Comparison of ENCODE assay signal across 1 cellular context in genomic region chrX:24150051-24150790, GRCh38.
A peak's percentile ranks its signal among the peaks of the same experiment; 100 is the strongest.
TF ChIP-seq lines count a peak whose summit lies in the region.

No MANE protein-coding gene starts in this region.

TF ChIP-seq in HEK293, 187 proteins besides CTCF, POLR2A, EP300 and RAD21 (continued from another document and continues in another):
- no peak for TF ChIP-seq ZNF624 (tag by site-specific recombination; IDR thresholded peaks at IDR 0.05)
- no peak for TF ChIP-seq ZSCAN4 (tag by site-specific recombination; IDR thresholded peaks at IDR 0.05)
- TF ChIP-seq ZNF518A (tag by site-specific recombination; conservative IDR thresholded peaks at IDR 0.05; ENCODE audit: low read depth): no peak
- TF ChIP-seq ZNF791 (tag by site-specific recombination; IDR thresholded peaks at IDR 0.05): no peak
- TF ChIP-seq WT1 (tag by site-specific recombination; IDR thresholded peaks at IDR 0.05): no peak
- no peak for TF ChIP-seq ZNF555 (tag by site-specific recombination; conservative IDR thresholded peaks at IDR 0.05)
- TF ChIP-seq ZNF350 (tag by site-specific recombination; IDR thresholded peaks at IDR 0.05): no peak
- TF ChIP-seq ZNF146 (tag by site-specific recombination; IDR thresholded peaks at IDR 0.05): no peak
- no peak for TF ChIP-seq ZNF621 (tag by site-specific recombination; IDR thresholded peaks at IDR 0.05)
- TF ChIP-seq ZNF18 (tag by site-specific recombination; IDR thresholded peaks at IDR 0.05): no peak
- TF ChIP-seq ZNF140 (tag by site-specific recombination; IDR thresholded peaks at IDR 0.05): no peak
- TF ChIP-seq ZNF302 (tag by site-specific recombination; IDR thresholded peaks at IDR 0.05; ENCODE audit: low read depth): no peak
- TF ChIP-seq ZNF280C (tag by site-specific recombination; IDR thresholded peaks at IDR 0.05): no peak
- no peak for TF ChIP-seq PRDM1 (tag by site-specific recombination; IDR thresholded peaks at IDR 0.05)
- TF ChIP-seq KLF7 (tag by site-specific recombination; IDR thresholded peaks at IDR 0.05; ENCODE audit: borderline replicate concordance): no peak
- TF ChIP-seq IKZF3 (tag by site-specific recombination; IDR thresholded peaks at IDR 0.05): no peak
- peak; percentile 82 for TF ChIP-seq GLIS2 (tag by site-specific recombination; IDR thresholded peaks at IDR 0.05)
- TF ChIP-seq GLIS1 (tag by site-specific recombination; IDR thresholded peaks at IDR 0.05): peak; percentile 42; the same call in 1 of the 2 replicates
- TF ChIP-seq YY1 (tag by site-specific recombination; IDR thresholded peaks at IDR 0.05): peak; percentile 81
- no peak for TF ChIP-seq AEBP2 (tag by site-specific recombination; IDR thresholded peaks at IDR 0.05; ENCODE audit: borderline replicate concordance)
- no peak for TF ChIP-seq TSHZ1 (tag by site-specific recombination; IDR thresholded peaks at IDR 0.05; ENCODE audit: borderline replicate concordance)
- TF ChIP-seq ZNF600 (tag by site-specific recombination; IDR thresholded peaks at IDR 0.05): peak; percentile 50; the same call in 1 of the 2 replicates
- no peak for TF ChIP-seq ZNF530 (tag by site-specific recombination; IDR thresholded peaks at IDR 0.05; ENCODE audit: low read depth)
- no peak for TF ChIP-seq ZNF23 (tag by site-specific recombination; IDR thresholded peaks at IDR 0.05; ENCODE audit: borderline replicate concordance)
- no peak for TF ChIP-seq ZNF24 (tag by site-specific recombination; IDR thresholded peaks at IDR 0.05)
- no peak for TF ChIP-seq ZNF792 (tag by site-specific recombination; IDR thresholded peaks at IDR 0.05)
- TF ChIP-seq ZNF704 (tag by site-specific recombination; IDR thresholded peaks at IDR 0.05): no peak
- TF ChIP-seq KLF10 (tag by site-specific recombination; IDR thresholded peaks at IDR 0.05): peak; percentile 31; the same call in 1 of the 2 replicates
- no peak for TF ChIP-seq ZNF473 (tag by site-specific recombination; IDR thresholded peaks at IDR 0.05)
- TF ChIP-seq KLF1 (tag by site-specific recombination; IDR thresholded peaks at IDR 0.05): no peak
- TF ChIP-seq ZNF394 (tag by site-specific recombination; IDR thresholded peaks at IDR 0.05; ENCODE audit: borderline replicate concordance): peak; percentile 18; the same call in 1 of the 2 replicates
- TF ChIP-seq ZNF529 (tag by site-specific recombination; IDR thresholded peaks at IDR 0.05; ENCODE audit: insufficient replicate concordance): no peak
- no peak for TF ChIP-seq ZNF623 (tag by site-specific recombination; IDR thresholded peaks at IDR 0.05)
- TF ChIP-seq ZNF174 (tag by site-specific recombination; IDR thresholded peaks at IDR 0.05): no peak
- TF ChIP-seq ZNF488 (tag by site-specific recombination; IDR thresholded peaks at IDR 0.05): no peak
- peak; percentile 41; the same call in 1 of the 2 replicates for TF ChIP-seq ZBTB6 (tag by site-specific recombination; IDR thresholded peaks at IDR 0.05)
- peak; percentile 80 for TF ChIP-seq ZBTB20 (tag by site-specific recombination; IDR thresholded peaks at IDR 0.05)
- TF ChIP-seq ZNF155 (tag by site-specific recombination; IDR thresholded peaks at IDR 0.05): no peak
- peak; percentile 91 for TF ChIP-seq PBX3 (CRISPR knock-in tag; IDR thresholded peaks at IDR 0.05)
- TF ChIP-seq ZNF76 (tag by site-specific recombination; IDR thresholded peaks at IDR 0.05; ENCODE audit: borderline replicate concordance, low read depth): peak; percentile 84
- TF ChIP-seq ZBTB21 (tag by site-specific recombination; IDR thresholded peaks at IDR 0.05): no peak
